9 cellular contexts compared by ENCODE assay signal in the genomic region with DNA sequence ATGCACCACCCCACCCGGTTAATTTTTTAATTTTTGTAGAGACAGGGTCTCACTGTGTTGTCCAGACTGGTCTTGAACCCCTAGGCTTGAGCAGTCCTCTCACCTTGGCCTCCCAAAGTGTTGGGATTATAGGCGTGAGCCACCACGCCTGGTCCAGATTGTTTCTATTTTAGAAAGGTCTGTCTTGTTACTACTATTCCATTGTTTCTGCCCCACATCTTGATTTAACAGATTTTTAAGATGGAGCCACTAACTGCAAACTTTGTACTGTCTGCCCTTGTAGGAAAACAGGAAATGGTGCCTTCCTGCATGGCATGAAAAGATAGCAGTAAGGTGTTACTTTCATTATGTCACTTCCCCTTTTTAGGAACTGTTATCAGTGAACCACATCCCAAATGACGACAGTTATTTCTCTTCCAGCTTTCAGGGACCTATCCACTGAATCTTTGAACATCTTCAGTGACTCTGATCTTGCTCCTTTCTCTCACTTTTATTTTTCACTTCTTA. TPM values are rescaled to one million over a fixed set of nuclear protein-coding genes. Genes with fewer than 3 reads are reported as not detected.
DNase-seq lines count a peak whose midpoint lies in the region; ATAC-seq and TF ChIP-seq lines count a peak whose summit lies in the region.
"Had no signal": no experiment of that assay in that cellular context is flagged by ENCODE, and none has a peak within 500 bp of the region (broad histone marks: within the 10 kb centered on the region; RNA-seq: fewer than 3 reads in every experiment).

No MANE protein-coding gene starts in this region.

- H3K4me1 Mint-ChIP-seq in osteocyte (ENCODE audit: unreplicated experiment) = peaks cover 2% of the 10 kb centered on the region

- peaks cover 30% of the 10 kb centered on the region for H3K36me3 Mint-ChIP-seq in osteocyte (ENCODE audit: unreplicated experiment)

- H3K27me3 Mint-ChIP-seq in osteocyte (ENCODE audit: unreplicated experiment) = no peaks in the 10 kb centered on the region

- H3K27ac Mint-ChIP-seq in osteocyte (ENCODE audit: unreplicated experiment) = no peak overlapping the region

- H3K4me1 ChIP-seq in Loucy (ENCODE audit: insufficient read depth, low read length, poor library complexity, severe bottlenecking) = peaks cover 16% of the 10 kb centered on the region

- TF ChIP-seq CTCF in Loucy (conservative IDR thresholded peaks at IDR 0.05; ENCODE audit: low read length) = no peak
- TF ChIP-seq CTCF in fibroblast of pulmonary artery (IDR thresholded peaks at IDR 0.05; ENCODE audit: low read length, missing control alignments) = no peak
- no peak for TF ChIP-seq CTCF in osteocyte (IDR thresholded peaks at IDR 0.05)

- H3K9ac ChIP-seq in Loucy (ENCODE audit: low read depth, low read length, poor library complexity, severe bottlenecking) = no peak overlapping the region

- no peaks in the 10 kb centered on the region for H3K27me3 ChIP-seq in Loucy (ENCODE audit: insufficient read depth, low read length, poor library complexity, severe bottlenecking)

- peaks cover 69% of the 10 kb centered on the region for H3K36me3 ChIP-seq in Loucy (ENCODE audit: insufficient read depth, low read length)

- H3K4me3 ChIP-seq in Loucy (ENCODE audit: low read length, poor library complexity, severe bottlenecking) = peak overlapping the region; percentile 11
- H3K4me3 ChIP-seq in fibroblast of pulmonary artery (replicated peaks; ENCODE audit: low read depth, low read length) = no peak overlapping the region

- no peak overlapping the region for H3K4me3 Mint-ChIP-seq in osteocyte (ENCODE audit: unreplicated experiment)

- H4K20me1 ChIP-seq in Loucy (ENCODE audit: insufficient read depth, low read length, poor library complexity, severe bottlenecking) = no peaks in the 10 kb centered on the region

- H2AFZ ChIP-seq in Loucy (ENCODE audit: low read length) = no peak overlapping the region

- 0 out of 2 replicates have a peak, but pooled peaks cover 3% of the 10 kb centered on the region for H3F3A ChIP-seq in Loucy (ENCODE audit: low read depth)

- H3K9me3 Mint-ChIP-seq in osteocyte (ENCODE audit: unreplicated experiment) = no peaks in the 10 kb centered on the region

- ATAC-seq in GM18502 (IDR thresholded peaks at IDR 0.05; ENCODE audit: poor library complexity, unreplicated experiment) (peak; percentile 95), GM21786 (IDR thresholded peaks at IDR 0.05; ENCODE audit: unreplicated experiment) (peak; percentile 93)

- H3K79me2 ChIP-seq in Loucy (ENCODE audit: insufficient read depth, low read length) = no peaks in the 10 kb centered on the region

- no peaks in the 10 kb centered on the region for H3K9me2 ChIP-seq in Loucy (replicated peaks; ENCODE audit: low read depth, low read length)

- no peaks in the 10 kb centered on the region for H3K9me3 ChIP-seq in Loucy (ENCODE audit: insufficient read depth, low read depth, low read length)

- peak; percentile 37 for DNase-seq in fibroblast of pulmonary artery (ENCODE audit: low read depth)
- DNase-seq in osteocyte (ENCODE audit: extremely low spot score, unreplicated experiment) = no peak
- no peak for DNase-seq in effector CD8-positive, alpha-beta T cell (lab: John Stamatoyannopoulos, UW)
- DNase-seq in DMS53 treated with DMSO at 0.1 percent for 48 hours (lab: John Stamatoyannopoulos, UW; ENCODE audit: unreplicated experiment) = no peak
- DNase-seq in activated T-cell treated with anti-CD3 and anti-CD28 coated beads, Interleukin-2, amount 50 U/mL, for 1 hour = no peak
- DNase-seq: hypothalamus had no signal

- H3K4me2 ChIP-seq in Loucy (ENCODE audit: low read depth, low read length, poor library complexity, severe bottlenecking) = peak overlapping the region; percentile 66

RNA-seq across cellular contexts. Expression of a gene that starts 23.2 kb away (rescaled TPM):
- total RNA-seq in osteocyte = 82.6 and 84.2 TPM in 2 replicates

RNA-seq across cellular contexts. Expression of a gene that starts 23.4 kb away (rescaled TPM):
- total RNA-seq in osteocyte = 23.5 and 25.2 TPM in 2 replicates

RNA-seq across cellular contexts. Expression of a gene that starts 56.6 kb away (rescaled TPM):
- 12.5 and 14.7 TPM in 2 replicates for total RNA-seq in osteocyte
